30 cellular contexts compared by ENCODE assay signal in the genomic region with DNA sequence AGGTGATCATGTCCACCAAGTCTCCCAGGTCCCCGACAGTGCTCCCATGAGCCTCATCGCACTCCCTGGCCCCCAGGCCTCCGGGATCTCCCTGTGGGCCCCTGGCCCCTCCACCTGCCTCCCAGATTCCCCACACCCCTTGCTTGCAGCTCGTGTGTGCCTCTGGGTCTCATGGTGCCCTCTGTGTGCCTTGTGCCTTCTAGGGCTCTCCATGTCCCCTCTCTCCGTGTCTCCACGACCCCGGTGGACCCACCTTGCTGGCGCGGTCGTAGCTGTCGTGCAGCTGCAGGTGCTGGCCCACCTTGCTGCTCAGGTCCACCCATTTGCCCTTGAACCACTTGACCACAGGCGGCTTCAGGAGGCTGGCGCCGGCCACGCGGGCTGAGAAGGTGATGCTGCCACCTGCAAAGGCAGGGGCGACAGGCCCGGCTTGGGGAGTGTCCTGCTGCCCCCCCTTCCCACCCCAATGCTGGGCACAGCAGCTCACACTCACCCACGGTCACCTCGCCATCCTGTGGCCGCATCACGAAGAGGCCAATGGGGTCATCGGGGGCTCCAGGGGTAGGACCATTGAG. TPM values are rescaled to one million over a fixed set of nuclear protein-coding genes. Genes with fewer than 3 reads are reported as not detected.
"Had no signal": no experiment of that assay in that cellular context is flagged by ENCODE, and none has a peak within 500 bp of the region (broad histone marks: within the 10 kb centered on the region; RNA-seq: fewer than 3 reads in every experiment).

No MANE protein-coding gene starts in this region.

- H3K4me1 ChIP-seq: ascending aorta had no signal

- H3K36me3 ChIP-seq: ascending aorta, gastroesophageal sphincter, lower lobe of right lung, sigmoid colon, stomach, thyroid gland, upper lobe of left lung, vagina had no signal

- H3K27me3 ChIP-seq: ascending aorta, gastroesophageal sphincter, sigmoid colon, stomach, thyroid gland, upper lobe of left lung, vagina had no signal

- H3K9me3 ChIP-seq: ascending aorta, gastroesophageal sphincter, lower lobe of right lung, sigmoid colon, stomach, thyroid gland, upper lobe of left lung, vagina had no signal

- H3K4me3 ChIP-seq: ascending aorta, gastroesophageal sphincter, lower lobe of right lung, sigmoid colon, stomach, thyroid gland, upper lobe of left lung, vagina had no signal

- ATAC-seq: gastroesophageal sphincter; lower lobe of right lung; naive thymus-derived CD8-positive, alpha-beta T cell had no signal

- H3K27ac ChIP-seq: ascending aorta, gastroesophageal sphincter, lower lobe of right lung, sigmoid colon, stomach, thyroid gland, upper lobe of left lung, vagina had no signal

- DNase-seq: activated CD4-positive, CD25-positive, alpha-beta regulatory T cell treated with anti-CD3 and anti-CD28 coated beads, Interleukin-2, amount 50 U/mL, for 72 hours; activated CD8-positive, alpha-beta memory T cell treated with anti-CD3 and anti-CD28 coated beads, Interleukin-2, amount 50 U/mL, for 4 hours; activated gamma-delta T cell; activated naive CD8-positive, alpha-beta T cell treated with anti-CD3 and anti-CD28 coated beads, Interleukin-2, amount 10 ng/mL, durations not matched to agents 7 days and 5 days; activated T-cell treated with anti-CD3 and anti-CD28 coated beads, Interleukin-2, amount 50 U/mL, for 1 hour; immature natural killer cell; kidney; lower lobe of right lung; sigmoid colon; small intestine; stimulated activated CD4-positive, alpha-beta T cell treated with anti-CD3 and anti-CD28 coated beads, Interleukin-4, amount 100 ng/mL, for 4 hours; stimulated activated naive B cell treated with anti-CD40 and anti-IgM and Interleukin-4, amounts not matched to agents 10 μg/mL and 1 μg/mL and 100 μg/mL, for 72 hours; stomach; T1000; thyroid gland had no signal

- FAIRE-seq: endothelial cell of umbilical vein, kidney, small intestine had no signal

RNA-seq across cellular contexts. Expression of a gene that starts 2.9 kb away (rescaled TPM):
- total RNA-seq: activated CD4-positive, alpha-beta memory T cell treated with anti-CD3 and anti-CD28 coated beads for 36 hours; activated CD4-positive, alpha-beta T cell treated with anti-CD3 and anti-CD28 coated beads, Interleukin-2, amount 10 ng/mL, durations not matched to agents 24 days and 14 days; activated CD8-positive, alpha-beta memory T cell treated with anti-CD3 and anti-CD28 coated beads for 36 hours; activated T-helper 1 cell treated with anti-CD3 and anti-CD28 coated beads, Interleukin-12 subunit alpha, Interleukin-12 subunit beta, Interleukin-2, Interleukin-4 antibody, amounts not matched to agents 30 ng/mL and 10 ng/mL and 1 ng/mL, durations not matched to agents 14 hours and 24 hours and 36 hours; ascending aorta; endothelial cell of umbilical vein; fibroblast of lung; fibroblast of villous mesenchyme; neural crest cell; renal cortical epithelial cell; sigmoid colon; thyroid gland; vagina had no signal
- polyA plus RNA-seq: endothelial cell of umbilical vein; fibroblast of lung; immature natural killer cell; naive thymus-derived CD8-positive, alpha-beta T cell had no signal

RNA-seq across cellular contexts. Expression of a gene that starts 28.7 kb away (rescaled TPM):
- total RNA-seq: activated CD4-positive, alpha-beta memory T cell treated with anti-CD3 and anti-CD28 coated beads for 36 hours; activated CD4-positive, alpha-beta T cell treated with anti-CD3 and anti-CD28 coated beads, Interleukin-2, amount 10 ng/mL, durations not matched to agents 24 days and 14 days; activated CD8-positive, alpha-beta memory T cell treated with anti-CD3 and anti-CD28 coated beads for 36 hours; activated T-helper 1 cell treated with anti-CD3 and anti-CD28 coated beads, Interleukin-12 subunit alpha, Interleukin-12 subunit beta, Interleukin-2, Interleukin-4 antibody, amounts not matched to agents 30 ng/mL and 10 ng/mL and 1 ng/mL, durations not matched to agents 14 hours and 24 hours and 36 hours; endothelial cell of umbilical vein; fibroblast of lung; fibroblast of villous mesenchyme; neural crest cell; progenitor cell of endocrine pancreas; renal cortical epithelial cell had no signal
- polyA plus RNA-seq: endothelial cell of umbilical vein; fibroblast of lung; naive thymus-derived CD8-positive, alpha-beta T cell had no signal
